In the genomic region with DNA sequence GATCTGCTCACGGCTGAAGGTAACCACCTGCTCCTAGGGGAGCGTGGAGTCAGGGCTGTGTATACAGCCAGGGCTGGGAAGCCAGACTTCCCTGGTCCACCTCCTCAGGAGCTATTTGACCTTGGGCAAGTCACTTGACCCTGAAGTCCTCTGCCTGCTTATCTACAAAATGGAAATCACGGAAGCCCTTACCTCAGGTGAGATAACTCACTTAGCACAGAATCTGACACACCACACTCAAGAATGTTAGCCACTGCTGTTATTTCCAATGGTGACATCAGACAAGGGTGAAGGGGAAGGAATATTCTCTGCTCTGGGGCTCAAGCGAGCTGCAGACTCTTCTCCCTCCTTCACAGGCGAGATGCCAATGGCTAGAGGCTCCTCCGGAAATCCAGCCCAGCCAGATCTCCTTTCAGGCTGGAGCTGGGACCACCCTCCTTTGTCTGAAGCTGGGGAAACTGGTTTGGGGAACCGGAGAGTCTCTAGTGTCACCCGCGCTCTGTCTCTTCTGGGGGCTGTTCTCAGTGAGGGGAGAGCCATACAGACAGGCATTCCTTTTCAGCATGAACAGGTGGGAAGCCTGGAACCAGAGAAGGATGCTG, we compare ENCODE assay signal across 1 cellular context.
TF ChIP-seq lines count a peak whose summit lies in the region.

No MANE protein-coding gene starts in this region.

TF ChIP-seq in WTC11, 78 proteins besides CTCF, POLR2A, EP300 and RAD21 (continued from another document):
- TF ChIP-seq, protein P1, sequence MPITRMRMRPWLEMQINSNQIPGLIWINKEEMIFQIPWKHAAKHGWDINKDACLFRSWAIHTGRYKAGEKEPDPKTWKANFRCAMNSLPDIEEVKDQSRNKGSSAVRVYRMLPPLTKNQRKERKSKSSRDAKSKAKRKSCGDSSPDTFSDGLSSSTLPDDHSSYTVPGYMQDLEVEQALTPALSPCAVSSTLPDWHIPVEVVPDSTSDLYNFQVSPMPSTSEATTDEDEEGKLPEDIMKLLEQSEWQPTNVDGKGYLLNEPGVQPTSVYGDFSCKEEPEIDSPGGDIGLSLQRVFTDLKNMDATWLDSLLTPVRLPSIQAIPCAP (CRISPR knock-in tag; IDR thresholded peaks at IDR 0.05), result no peak
